22 cellular contexts compared by ENCODE assay signal in genomic region chr10:71297343-71297742, GRCh38.
"Had no signal": no experiment of that assay in that cellular context is flagged by ENCODE, and none has a peak within 500 bp of the region (broad histone marks: within the 10 kb centered on the region; RNA-seq: fewer than 3 reads in every experiment).

No MANE protein-coding gene starts in this region.

- H3K4me3 Mint-ChIP-seq: memory B cell; natural killer cell; stimulated activated naive CD8-positive, alpha-beta T cell treated with anti-CD3 and anti-CD28 coated beads, Interleukin-15, amount 100 ng/mL, for 72 hours had no signal

- DNase-seq: dorsolateral prefrontal cortex; effector CD4-positive, alpha-beta T cell; hypothalamus; left ventricle myocardium superior; natural killer cell; occipital lobe; ovary; retina; right lobe of liver; stimulated activated CD4-positive, alpha-beta T cell treated with anti-CD3 and anti-CD28 coated beads, Interleukin-12 subunit alpha, Interleukin-12 subunit beta, amount 100 ng/mL, for 4 hours; stimulated activated CD4-positive, alpha-beta T cell treated with anti-CD3 and anti-CD28 coated beads, Interleukin-1b, Interleukin-23, amount 100 ng/mL, for 48 hours; stimulated activated CD4-positive, alpha-beta T cell treated with anti-CD3 and anti-CD28 coated beads, Interleukin-4, amount 100 ng/mL, for 1 hour; stimulated activated CD8-positive, alpha-beta memory T cell treated with anti-CD3 and anti-CD28 coated beads, Interleukin-4, amount 100 ng/mL, for 48 hours; stimulated activated naive CD4-positive, alpha-beta T cell; stimulated activated naive CD8-positive, alpha-beta T cell treated with anti-CD3 and anti-CD28 coated beads, Interleukin-15, amount 100 ng/mL, for 72 hours; transverse colon; upper lobe of right lung; uterus had no signal

- ATAC-seq: left ventricle myocardium superior; natural killer cell; right lobe of liver; stimulated activated naive CD8-positive, alpha-beta T cell treated with anti-CD3 and anti-CD28 coated beads, Interleukin-15, amount 100 ng/mL, for 72 hours; upper lobe of right lung had no signal

- H3K4me1 Mint-ChIP-seq: natural killer cell; stimulated activated naive CD8-positive, alpha-beta T cell treated with anti-CD3 and anti-CD28 coated beads, Interleukin-15, amount 100 ng/mL, for 72 hours had no signal

- H3K4me1 ChIP-seq: transverse colon, uterus had no signal

- H3K27ac Mint-ChIP-seq: memory B cell; natural killer cell; stimulated activated naive CD8-positive, alpha-beta T cell treated with anti-CD3 and anti-CD28 coated beads, Interleukin-15, amount 100 ng/mL, for 72 hours had no signal

- H3K36me3 Mint-ChIP-seq: memory B cell, natural killer cell had no signal

- H3K36me3 ChIP-seq: ovary, right lobe of liver, suprapubic skin, transverse colon, uterus had no signal

- H3K9me3 Mint-ChIP-seq: memory B cell; natural killer cell; stimulated activated naive CD8-positive, alpha-beta T cell treated with anti-CD3 and anti-CD28 coated beads, Interleukin-15, amount 100 ng/mL, for 72 hours had no signal

- H3K27me3 ChIP-seq: dorsolateral prefrontal cortex, ovary, right lobe of liver, suprapubic skin, transverse colon, upper lobe of right lung, uterus had no signal

- H3K9me3 ChIP-seq: ovary, right lobe of liver, suprapubic skin, transverse colon, upper lobe of right lung, uterus had no signal

- H3K4me3 ChIP-seq: dorsolateral prefrontal cortex, lung, ovary, right lobe of liver, smooth muscle cell, suprapubic skin, transverse colon, upper lobe of right lung, uterus had no signal

- H3K27ac ChIP-seq: ovary, right lobe of liver, suprapubic skin, transverse colon, upper lobe of right lung, uterus had no signal
